ENCODE assay signal across 13 cellular contexts in the genomic region with DNA sequence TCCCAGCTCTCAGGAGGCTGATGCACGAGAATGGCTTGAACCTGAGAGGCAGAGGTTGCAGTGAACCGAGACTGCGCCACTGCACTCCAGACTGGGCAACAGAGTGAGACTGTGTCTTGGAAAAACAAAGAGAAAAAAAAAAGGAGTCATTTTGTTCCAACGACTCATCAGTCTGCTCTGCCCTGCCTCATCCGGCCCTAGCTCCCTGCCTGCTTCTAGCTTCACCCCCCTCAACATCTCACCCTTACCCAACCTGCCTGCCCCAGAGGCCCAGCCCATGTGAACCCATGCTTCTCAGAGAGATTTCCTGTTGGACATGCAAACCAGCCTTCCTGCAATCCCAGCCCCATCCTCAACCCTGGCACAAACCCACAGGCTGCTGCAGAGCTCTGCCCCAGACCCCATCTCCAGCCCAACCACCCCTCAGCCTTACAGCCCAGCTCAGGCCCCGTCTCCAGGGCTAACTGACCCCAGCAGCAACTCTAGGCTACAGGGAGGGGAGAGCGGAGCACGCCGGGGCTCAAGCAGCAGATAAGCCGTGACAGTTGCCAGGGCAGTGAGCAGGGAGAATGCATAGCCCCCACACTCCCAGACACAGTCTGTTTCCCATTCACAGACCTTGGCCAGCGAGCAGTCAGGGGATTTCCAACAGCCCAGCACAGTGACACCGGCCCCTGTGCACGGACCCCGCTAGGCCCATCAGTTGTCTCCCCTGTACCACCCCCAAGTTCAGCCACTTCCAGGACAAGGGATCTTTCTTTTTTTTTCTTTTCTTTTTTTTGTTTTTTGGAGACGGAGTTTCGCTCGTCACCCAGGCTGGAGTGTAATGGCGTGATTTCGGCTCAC.
A peak's percentile ranks its signal among the peaks of the same experiment; 100 is the strongest.
DNase-seq lines count a peak whose midpoint lies in the region; ATAC-seq, FAIRE-seq and TF ChIP-seq lines count a peak whose summit lies in the region.
"Had no signal": no experiment of that assay in that cellular context is flagged by ENCODE, and none has a peak within 500 bp of the region (broad histone marks: within the 10 kb centered on the region; RNA-seq: fewer than 3 reads in every experiment).

No MANE protein-coding gene starts in this region.

- peaks cover 19% of the 10 kb centered on the region; the same call in 1 of the 2 replicates for H4K20me1 ChIP-seq in K562 (replicated peaks; ENCODE audit: control insufficient read depth, insufficient read depth, low read length)

- no peaks in the 10 kb centered on the region for H3K4me1 Mint-ChIP-seq in memory B cell

- WGBS in K562 (ENCODE audit: insufficient coverage, low coverage, missing lambda C conversion rate), result 70% methylated on average over 19 of the region's 19 CpGs

- H3K27ac ChIP-seq in HUES6 (ENCODE audit: low read depth, low read length), result no peak overlapping the region; the same call in 1 of the 2 replicates
- H3K27ac ChIP-seq in K562 (ENCODE audit: extremely low read depth, low read depth, low read length), result no peak overlapping the region
- H3K27ac ChIP-seq in tibial artery, result no peak overlapping the region

- H3K9ac ChIP-seq in HUES6 (ENCODE audit: low read length), result peak overlapping the region; percentile 29
- peak overlapping the region in 1 of 2 experiments; percentile 24; a peak in 1 of 4 replicates for H3K9ac ChIP-seq in K562 (ENCODE audit: insufficient read depth in 1 of 2, low read depth in 2 of 2, low read length in 2 of 2)

- H3K4me2 ChIP-seq in K562 (ENCODE audit: insufficient read depth, low read length), result no peak overlapping the region

- peak overlapping the region; percentile 74 for H3K27ac Mint-ChIP-seq in memory B cell

- ATAC-seq in K562 (peak; percentile 33), memory B cell (ENCODE audit: low read depth) (no peak), GM21367 (IDR thresholded peaks at IDR 0.05; ENCODE audit: unreplicated experiment) (no peak)

- H3K9me3 ChIP-seq in HUES6 (ENCODE audit: control insufficient read depth, insufficient read depth, low read depth, low read length) (no peaks in the 10 kb centered on the region), K562 (replicated peaks; ENCODE audit: control insufficient read depth, insufficient read depth, low read depth, low read length) (no peaks in the 10 kb centered on the region), tibial artery (no peaks in the 10 kb centered on the region)

- H3K36me3 Mint-ChIP-seq in memory B cell, result peaks cover 15% of the 10 kb centered on the region

- TF ChIP-seq POLR2A in K562 (conservative IDR thresholded peaks at IDR 0.05), result no peak

- no peaks in the 10 kb centered on the region for H3K9me3 Mint-ChIP-seq in memory B cell
- H3K9me3 Mint-ChIP-seq: CD8-positive, alpha-beta memory T cell had no signal

- H3K27me3 ChIP-seq in HUES6 (ENCODE audit: control insufficient read depth, insufficient read depth, low read length) (no peaks in the 10 kb centered on the region), K562 (ENCODE audit: control insufficient read depth in 2 of 2, insufficient read depth in 2 of 2, low read length in 2 of 2) (no peaks in the 10 kb centered on the region), tibial artery (no peaks in the 10 kb centered on the region)

- no peak for FAIRE-seq in K562 (lab: Jason Lieb, UNC)
- FAIRE-seq: GM18507 had no signal

- in situ Hi-C loops in K562 (cut with MboI), result no loop called here

- H3K4me3 ChIP-seq in HUES6 (ENCODE audit: low read depth, low read length) (no peak overlapping the region), K562 (no peak overlapping the region), tibial artery (no peak overlapping the region)

- no peak for TF ChIP-seq EP300 in K562 (IDR thresholded peaks at IDR 0.05; ENCODE audit: low read length)

- TF ChIP-seq CTCF in K562 (IDR thresholded peaks at IDR 0.05 in 2 of 3, conservative IDR thresholded peaks at IDR 0.05 in 1 of 3; ENCODE audit: insufficient read depth in 2 of 3, low read depth in 1 of 3, low read length in 3 of 3), result no peak
- no peak for TF ChIP-seq CTCF in tibial artery (IDR thresholded peaks at IDR 0.05)

- BruUV-seq in K562 (replicated peaks; lab: Mats Ljungman, UMichigan), result no TSS peak

- CTCF ChIA-PET in K562 (lab: Yijun Ruan, JAX; ENCODE audit: low intra/inter-chr PET ratio), result no interaction called here

- peak; percentile 41 for DNase-seq in AG08395 (ENCODE audit: low spot score)
- peak in 1 of 4 experiments; percentile 37 for DNase-seq in K562 (ENCODE audit: extremely low read depth in 1 of 4, low spot score in 3 of 4)
- no peak for DNase-seq in memory B cell (ENCODE audit: low spot score in 2 of 2)
- DNase-seq in tibial artery, result no peak
- DNase-seq in D341Med (ENCODE audit: low spot score), result no peak
- no peak for DNase-seq in central memory CD4-positive, alpha-beta T cell
- DNase-seq: activated CD4-positive, alpha-beta T cell treated with anti-CD3 and anti-CD28 coated beads for 4 hours; CD8-positive, alpha-beta memory T cell; NCI-H1105 treated with DMSO at 0.1 percent for 48 hours; stimulated activated CD4-positive, alpha-beta T cell treated with anti-CD3 and anti-CD28 coated beads, Interleukin-1b, Interleukin-23, amount 100 ng/mL, for 48 hours had no signal

- peaks cover 34% of the 10 kb centered on the region for H3K36me3 ChIP-seq in HUES6 (ENCODE audit: control insufficient read depth, insufficient read depth, low read length)
- H3K36me3 ChIP-seq in K562 (ENCODE audit: control insufficient read depth, insufficient read depth, low read length), result peaks cover 40% of the 10 kb centered on the region
- H3K36me3 ChIP-seq in tibial artery, result peaks cover 15 to 76% (median 38%) of the 10 kb centered on the region in 3 donors

- no peak overlapping the region for H2AFZ ChIP-seq in K562 (ENCODE audit: low read depth, low read length)

- H3K9me1 ChIP-seq in K562 (ENCODE audit: control insufficient read depth, insufficient read depth, low read length), result no peaks in the 10 kb centered on the region

- POLR2A ChIA-PET in K562 (lab: Yijun Ruan, JAX), result interaction anchor here (0.6 to 1.0 kb wide), 2 partner anchors 83 to 183 kb away, joined by 3 read pairs; no protein-coding TSS in a partner anchor

- H3K4me1 ChIP-seq in HUES6 (ENCODE audit: control insufficient read depth, insufficient read depth, low read length) (peaks cover 11% of the 10 kb centered on the region; the same call in 1 of the 2 replicates), K562 (replicated peaks in 1 of 2; ENCODE audit: control insufficient read depth in 2 of 2, insufficient read depth in 2 of 2, low read length in 2 of 2) (peaks cover 18 to 28% of the 10 kb centered on the region in 2 experiments; a peak in 4 of 5 replicates), tibial artery (no peaks in the 10 kb centered on the region)

- H3K4me3 Mint-ChIP-seq in memory B cell, result no peak overlapping the region
- H3K4me3 Mint-ChIP-seq: CD8-positive, alpha-beta memory T cell had no signal

- no peak for TF ChIP-seq RAD21 in K562 (CRISPR knock-in tag; conservative IDR thresholded peaks at IDR 0.05 in 1 of 2, IDR thresholded peaks at IDR 0.05 in 1 of 2)

- intact Hi-C loops in K562 (cut with micrococcal nuclease), result no loop called here
- intact Hi-C loops in tibial artery (cut with DNase I; ENCODE audit: low total_unique reads), result no loop called here

- no peaks in the 10 kb centered on the region; the same call in 2 of the 3 replicates for H3K79me2 ChIP-seq in K562 (ENCODE audit: control insufficient read depth, insufficient read depth, low read length)

- no peaks in the 10 kb centered on the region for H3K27me3 Mint-ChIP-seq in memory B cell
- H3K27me3 Mint-ChIP-seq: CD8-positive, alpha-beta memory T cell had no signal

TF ChIP-seq in K562, 482 proteins besides CTCF, POLR2A, EP300 and RAD21:
- TF ChIP-seq NELFE (IDR thresholded peaks at IDR 0.05; ENCODE audit: insufficient read depth, insufficient read length) (no peak), POLR2G (IDR thresholded peaks at IDR 0.05; ENCODE audit: low read depth, low read length) (peak; percentile 61)
